In genomic region chr2:178409261-178409660, GRCh38 we compare ENCODE assay signal across 26 cellular contexts.
"Had no signal": no experiment of that assay in that cellular context is flagged by ENCODE, and none has a peak within 500 bp of the region (broad histone marks: within the 10 kb centered on the region; RNA-seq: fewer than 3 reads in every experiment).

No MANE protein-coding gene starts in this region.

- DNase-seq: naive thymus-derived CD4-positive, alpha-beta T cell; natural killer cell; occipital lobe; ovary; posterior cingulate gyrus; psoas muscle; right cardiac atrium; spleen; stimulated activated CD4-positive, alpha-beta T cell treated with anti-CD3 and anti-CD28 coated beads, Interleukin-12 subunit alpha, Interleukin-12 subunit beta, amount 100 ng/mL, for 4 hours; stimulated activated CD4-positive, alpha-beta T cell treated with anti-CD3 and anti-CD28 coated beads, Interleukin-2, amount 100 ng/mL, for 24 hours; stimulated activated CD4-positive, alpha-beta T cell treated with anti-CD3 and anti-CD28 coated beads, Interleukin-2, amount 100 ng/mL, for 48 hours; stimulated activated CD4-positive, alpha-beta T cell treated with anti-CD3 and anti-CD28 coated beads, Interleukin-4, amount 100 ng/mL, for 24 hours; stimulated activated naive B cell treated with anti-CD40 and anti-IgM and Interleukin-4, amounts not matched to agents 10 μg/mL and 1 μg/mL and 100 μg/mL, for 72 hours; stimulated activated naive CD4-positive, alpha-beta T cell treated with Interleukin-2 at 50 U/mL for 16 hours; stomach; thyroid gland; upper lobe of right lung; uterus had no signal

- H3K9me3 ChIP-seq: ovary, psoas muscle, spleen, stomach, thoracic aorta, thyroid gland, tibial nerve, upper lobe of right lung, uterus had no signal

- H3K79me2 ChIP-seq: parathyroid adenoma had no signal

- H3K4me2 ChIP-seq: neural progenitor cell, smooth muscle cell had no signal

- H3K9ac ChIP-seq: neural progenitor cell, parathyroid adenoma had no signal

- H3K4me1 ChIP-seq: neural progenitor cell, parathyroid adenoma, psoas muscle, tibial nerve, upper lobe of right lung, uterus had no signal

- ATAC-seq: naive thymus-derived CD4-positive, alpha-beta T cell; natural killer cell; psoas muscle; right cardiac atrium; sciatic nerve; stimulated activated effector memory CD8-positive, alpha-beta T cell treated with anti-CD3 and anti-CD28 coated beads, Interleukin-12 subunit alpha, Interleukin-12 subunit beta, amount 100 ng/mL, for 72 hours; stimulated activated naive B cell treated with anti-CD40 and anti-IgM and Interleukin-4, amounts not matched to agents 10 μg/mL and 1 μg/mL and 100 μg/mL, for 72 hours; upper lobe of right lung had no signal

- H3K4me3 ChIP-seq: neural progenitor cell, ovary, psoas muscle, skin epidermis, smooth muscle cell, spleen, stomach, thoracic aorta, thyroid gland, tibial nerve, upper lobe of right lung, uterus had no signal

- H3K36me3 ChIP-seq: neural progenitor cell, ovary, spleen, stomach, thoracic aorta, thyroid gland, tibial nerve, upper lobe of right lung, uterus had no signal

- H3K27ac ChIP-seq: neural progenitor cell, ovary, parathyroid adenoma, psoas muscle, skin epidermis, spleen, stomach, thoracic aorta, thyroid gland, tibial nerve, upper lobe of right lung, uterus had no signal

- H2AFZ ChIP-seq: neural progenitor cell, parathyroid adenoma had no signal

- H3K27me3 ChIP-seq: neural progenitor cell, ovary, spleen, thyroid gland, tibial nerve, upper lobe of right lung, uterus had no signal
